ENCODE assay signal across 8 cellular contexts in genomic region chr14:92514844-92515509, GRCh38. TPM values are rescaled to one million over a fixed set of nuclear protein-coding genes. Genes with fewer than 3 reads are reported as not detected.
DNase-seq lines count a peak whose midpoint lies in the region; ATAC-seq and TF ChIP-seq lines count a peak whose summit lies in the region.

No MANE protein-coding gene starts in this region.

- no peaks in the 10 kb centered on the region for H3K9me3 Mint-ChIP-seq in HFFc6
- H3K9me3 Mint-ChIP-seq in effector memory CD8-positive, alpha-beta T cell = no peaks in the 10 kb centered on the region
- no peaks in the 10 kb centered on the region for H3K9me3 Mint-ChIP-seq in natural killer cell

- DNase-seq in AG04449 (ENCODE audit: low read depth, low spot score) = no peak
- DNase-seq in HFFc6 = no peak
- DNase-seq in effector memory CD8-positive, alpha-beta T cell = no peak
- DNase-seq in natural killer cell = no peak
- DNase-seq in inferior parietal cortex (ENCODE audit: extremely low spot score) = no peak

- H3K4me3 Mint-ChIP-seq in HFFc6 (peak overlapping the region; percentile 85), natural killer cell (peak overlapping the region; percentile 90)
- peak overlapping the region; percentile 85 for H3K4me3 Mint-ChIP-seq in effector memory CD8-positive, alpha-beta T cell

- CTCF ChIA-PET in AG04449 (lab: Yijun Ruan, JAX) = interaction anchor here (0.9 to 2.5 kb wide), 4 partner anchors 166 to 408 kb away, joined by 3 to 10 read pairs (median 6); no protein-coding TSS in a partner anchor

- H3K27ac Mint-ChIP-seq in HFFc6 = peak overlapping the region; percentile 18; the same call in 1 of the 2 replicates
- H3K27ac Mint-ChIP-seq in effector memory CD8-positive, alpha-beta T cell = peak overlapping the region; percentile 92 to 99
- peak overlapping the region; percentile 97 to 98 for H3K27ac Mint-ChIP-seq in natural killer cell

- no peak for ATAC-seq in effector memory CD8-positive, alpha-beta T cell (replicated peaks)
- no peak for ATAC-seq in natural killer cell
- no peak for ATAC-seq in HG02981 (IDR thresholded peaks at IDR 0.05; ENCODE audit: unreplicated experiment)
- no peak for ATAC-seq in GM18907 (IDR thresholded peaks at IDR 0.05; ENCODE audit: unreplicated experiment)
- no peak for ATAC-seq in HG03095 (IDR thresholded peaks at IDR 0.05; ENCODE audit: unreplicated experiment)

- H3K4me1 Mint-ChIP-seq in HFFc6 (ENCODE audit: low read depth) (peaks cover 38% of the 10 kb centered on the region), natural killer cell (peaks cover 57 to 68% of the 10 kb centered on the region in 2 donors)
- H3K4me1 Mint-ChIP-seq in effector memory CD8-positive, alpha-beta T cell (ENCODE audit: low read depth in 2 of 2) = peaks cover 58 to 63% of the 10 kb centered on the region in 2 donors

- intact Hi-C loops in natural killer cell (cut with micrococcal nuclease) = loop anchor here (2.0 to 5.0 kb wide), 2 partner anchors 34 to 53 kb away; no protein-coding TSS in a partner anchor

- POLR2A ChIA-PET in AG04449 (lab: Yijun Ruan, JAX) = no interaction called here

- no peaks in the 10 kb centered on the region; the same call in 1 of the 2 replicates for H3K27me3 Mint-ChIP-seq in HFFc6 (ENCODE audit: insufficient read depth)
- H3K27me3 Mint-ChIP-seq in effector memory CD8-positive, alpha-beta T cell = no peaks in the 10 kb centered on the region
- H3K27me3 Mint-ChIP-seq in natural killer cell (ENCODE audit: low read depth in 2 of 2) = no peaks in the 10 kb centered on the region

- H3K4me3 ChIP-seq in AG04449 (ENCODE audit: low read depth, low read length) = peak overlapping the region; percentile 76

- no peak for TF ChIP-seq CTCF in AG04449 (IDR thresholded peaks at IDR 0.05; ENCODE audit: insufficient read depth, low read length, missing control alignments)
- TF ChIP-seq CTCF in HFFc6 (IDR thresholded peaks at IDR 0.05) = no peak
- no peak for TF ChIP-seq CTCF in natural killer cell (IDR thresholded peaks at IDR 0.05)

- H3K36me3 Mint-ChIP-seq in HFFc6 (ENCODE audit: low read depth) (no peaks in the 10 kb centered on the region), natural killer cell (no peaks in the 10 kb centered on the region)
- H3K36me3 Mint-ChIP-seq in effector memory CD8-positive, alpha-beta T cell (ENCODE audit: insufficient read depth) = peaks cover 11% of the 10 kb centered on the region

RNA-seq across cellular contexts. Expression of gene RIN3, which starts 1.4 kb away (rescaled TPM):
- total RNA-seq in HFFc6 (2021; fragmentation: NEBNext Ultra II Directional; extraction: Animal tissue kit (Norgen Biotek cat#: 25700)) = 10 to 100 TPM; 19.7 to 26.0 (median 24.6) TPM
- 100 to 1,000 TPM; 248 to 289 (median 282) TPM for total RNA-seq in natural killer cell

Comparison
In these comparisons a context has a peak if more than half of its experiments do, and no peak if none do; other contexts are left out.
1. H3K27ac Mint-ChIP-seq: peak in every context shown above with its lines; median percentile 98 in natural killer cell; 96 in effector memory CD8-positive, alpha-beta T cell; 18 in HFFc6.
2. RNA of gene RIN3, which starts 1.4 kb away (total RNA-seq): 248 to 289 TPM in natural killer cell; 19.7 to 26.0 TPM in HFFc6; every median in the first group is over 4 times any median in the second.
3. Peak in every context shown above with its lines, with median percentiles within 50 percentile points of each other: H3K4me3 Mint-ChIP-seq.